ENCODE assay signal across 1 cellular context in genomic region chr16:89572478-89573205, GRCh38.
TF ChIP-seq lines count a peak whose summit lies in the region.

No MANE protein-coding gene starts in this region.

TF ChIP-seq in HepG2, 621 proteins besides CTCF, POLR2A, EP300 and RAD21 (continued from another document and continues in another):
- TF ChIP-seq SMAD3 (CRISPR knock-in tag; IDR thresholded peaks at IDR 0.05), result no peak; the same call in 1 of the 2 replicates
- TF ChIP-seq ZNF788 (CRISPR knock-in tag; IDR thresholded peaks at IDR 0.05; ENCODE audit: borderline replicate concordance), result peak; percentile 82; the same call in 1 of the 2 replicates
- TF ChIP-seq MIER3 (CRISPR knock-in tag; IDR thresholded peaks at IDR 0.05; ENCODE audit: borderline replicate concordance), result 0 out of 2 replicates have a peak, but pooled peaks have one; percentile 52
- TF ChIP-seq KDM6A (CRISPR knock-in tag; IDR thresholded peaks at IDR 0.05; ENCODE audit: low read depth), result peak; percentile 84
- TF ChIP-seq ZNF251 (CRISPR knock-in tag; IDR thresholded peaks at IDR 0.05), result 0 out of 2 replicates have a peak, but pooled peaks have one; percentile 20
- peak; percentile 45; the same call in 1 of the 2 replicates for TF ChIP-seq GATAD1 (CRISPR knock-in tag; IDR thresholded peaks at IDR 0.05)
- TF ChIP-seq HMGXB3 (CRISPR knock-in tag; IDR thresholded peaks at IDR 0.05; ENCODE audit: borderline replicate concordance), result 0 out of 2 replicates have a peak, but pooled peaks have one; percentile 35
- TF ChIP-seq ZBTB4 (CRISPR knock-in tag; IDR thresholded peaks at IDR 0.05; ENCODE audit: borderline replicate concordance), result peak; percentile 64; the same call in 1 of the 2 replicates
- no peak for TF ChIP-seq GABPA (IDR thresholded peaks at IDR 0.05; ENCODE audit: low read depth, low read length)
- peak; percentile 50; the same call in 1 of the 2 replicates for TF ChIP-seq GABPA (CRISPR knock-in tag; IDR thresholded peaks at IDR 0.05; ENCODE audit: low read depth)
- peak; percentile 72 for TF ChIP-seq POLR2G (IDR thresholded peaks at IDR 0.05; ENCODE audit: low read depth, low read length)
- TF ChIP-seq SSRP1 (CRISPR knock-in tag; IDR thresholded peaks at IDR 0.05), result peak; percentile 65; the same call in 1 of the 2 replicates
- peak; percentile 96 for TF ChIP-seq HDAC1 (CRISPR knock-in tag; IDR thresholded peaks at IDR 0.05)
- TF ChIP-seq ZNF556 (CRISPR knock-in tag; IDR thresholded peaks at IDR 0.05; ENCODE audit: borderline replicate concordance), result peak; percentile 77; the same call in 1 of the 2 replicates
- TF ChIP-seq IRF2 (CRISPR knock-in tag; IDR thresholded peaks at IDR 0.05), result peak; percentile 65
- TF ChIP-seq NFE2L2 (IDR thresholded peaks at IDR 0.05; ENCODE audit: low read length), result no peak
- 0 out of 2 replicates have a peak, but pooled peaks have one; percentile 78 for TF ChIP-seq MXD4 (CRISPR knock-in tag; IDR thresholded peaks at IDR 0.05)
- TF ChIP-seq IKZF5 (CRISPR knock-in tag; IDR thresholded peaks at IDR 0.05), result peak; percentile 87
- TF ChIP-seq ASH2L (IDR thresholded peaks at IDR 0.05; ENCODE audit: insufficient read length, low read depth, low read length), result peak; percentile 65
- TF ChIP-seq NFYB (CRISPR knock-in tag; IDR thresholded peaks at IDR 0.05), result peak; percentile 37; the same call in 1 of the 2 replicates
- peak; percentile 85 for TF ChIP-seq MAX (IDR thresholded peaks at IDR 0.05)
- no peak for TF ChIP-seq SIX1 (CRISPR knock-in tag; IDR thresholded peaks at IDR 0.05; ENCODE audit: borderline replicate concordance)
- TF ChIP-seq ZNF362 (CRISPR knock-in tag; IDR thresholded peaks at IDR 0.05; ENCODE audit: borderline replicate concordance), result peak; percentile 72
- 0 out of 2 replicates have a peak, but pooled peaks have one; percentile 20 for TF ChIP-seq HMG20B (CRISPR knock-in tag; conservative IDR thresholded peaks at IDR 0.05)
- TF ChIP-seq RXRB (CRISPR knock-in tag; IDR thresholded peaks at IDR 0.05; ENCODE audit: borderline replicate concordance), result peak; percentile 52
- TF ChIP-seq ZNF772 (CRISPR knock-in tag; IDR thresholded peaks at IDR 0.05), result peak; percentile 70
- TF ChIP-seq YEATS4 (CRISPR knock-in tag; IDR thresholded peaks at IDR 0.05; ENCODE audit: borderline replicate concordance), result peak; percentile 80; the same call in 1 of the 2 replicates
- peak; percentile 53; the same call in 1 of the 2 replicates for TF ChIP-seq TFDP1 (CRISPR knock-in tag; IDR thresholded peaks at IDR 0.05; ENCODE audit: borderline replicate concordance)
- peak; percentile 82; the same call in 1 of the 2 replicates for TF ChIP-seq ZNF343 (CRISPR knock-in tag; IDR thresholded peaks at IDR 0.05)
- no peak; the same call in 1 of the 2 replicates for TF ChIP-seq ZNF614 (CRISPR knock-in tag; IDR thresholded peaks at IDR 0.05; ENCODE audit: borderline replicate concordance)
- no peak for TF ChIP-seq RFX5 (IDR thresholded peaks at IDR 0.05; ENCODE audit: low read depth, low read length)
- TF ChIP-seq ZBTB49 (CRISPR knock-in tag; IDR thresholded peaks at IDR 0.05; ENCODE audit: borderline replicate concordance), result peak; percentile 35; the same call in 1 of the 2 replicates
- no peak for TF ChIP-seq SMC3 (IDR thresholded peaks at IDR 0.05; ENCODE audit: low read length)
- no peak for TF ChIP-seq HNRNPK (IDR thresholded peaks at IDR 0.05; ENCODE audit: low read depth, low read length, poor library complexity, severe bottlenecking)
- 0 out of 2 replicates have a peak, but pooled peaks have one; percentile 53 for TF ChIP-seq REPIN1 (CRISPR knock-in tag; IDR thresholded peaks at IDR 0.05; ENCODE audit: borderline replicate concordance, low read depth)
- TF ChIP-seq KLF13 (CRISPR knock-in tag; IDR thresholded peaks at IDR 0.05), result 0 out of 2 replicates have a peak, but pooled peaks have one; percentile 14
- peak; percentile 57; the same call in 2 of the 3 replicates for TF ChIP-seq MXI1 (IDR thresholded peaks at IDR 0.05; ENCODE audit: borderline replicate concordance, low read depth, low read length)
- peak; percentile 57 for TF ChIP-seq ZNF781 (CRISPR knock-in tag; IDR thresholded peaks at IDR 0.05; ENCODE audit: borderline replicate concordance, not compliant biosample characterization)
- peak; percentile 53; the same call in 1 of the 2 replicates for TF ChIP-seq ZNF691 (CRISPR knock-in tag; IDR thresholded peaks at IDR 0.05; ENCODE audit: borderline replicate concordance, low read depth)
- TF ChIP-seq ERF (CRISPR knock-in tag; IDR thresholded peaks at IDR 0.05), result peak; percentile 56
- peak in 1 of 2 experiments; percentile 6; a peak in 1 of 4 replicates for TF ChIP-seq NR2F1 (CRISPR knock-in tag; IDR thresholded peaks at IDR 0.05)
- TF ChIP-seq ZNF891 (CRISPR knock-in tag; IDR thresholded peaks at IDR 0.05), result peak; percentile 87; the same call in 1 of the 2 replicates
- peak; percentile 67; the same call in 1 of the 2 replicates for TF ChIP-seq KAT8 (CRISPR knock-in tag; IDR thresholded peaks at IDR 0.05)
- TF ChIP-seq ZNF33A (CRISPR knock-in tag; IDR thresholded peaks at IDR 0.05; ENCODE audit: borderline replicate concordance), result no peak; the same call in 1 of the 2 replicates
- TF ChIP-seq MIER2 (CRISPR knock-in tag; IDR thresholded peaks at IDR 0.05), result peak; percentile 78
- peak; percentile 24; the same call in 1 of the 2 replicates for TF ChIP-seq BRD4 (CRISPR knock-in tag; IDR thresholded peaks at IDR 0.05)
- TF ChIP-seq MLX (CRISPR knock-in tag; IDR thresholded peaks at IDR 0.05), result no peak
- no peak for TF ChIP-seq CSRNP1 (CRISPR knock-in tag; IDR thresholded peaks at IDR 0.05)
